In genomic region chr6:75657327-75657726, GRCh38 we compare ENCODE assay signal across 1 cellular context.
TF ChIP-seq lines count a peak whose summit lies in the region.

No MANE protein-coding gene starts in this region.

TF ChIP-seq in GM12878, 131 proteins besides CTCF, POLR2A, EP300 and RAD21:
- TF ChIP-seq, protein P1, sequence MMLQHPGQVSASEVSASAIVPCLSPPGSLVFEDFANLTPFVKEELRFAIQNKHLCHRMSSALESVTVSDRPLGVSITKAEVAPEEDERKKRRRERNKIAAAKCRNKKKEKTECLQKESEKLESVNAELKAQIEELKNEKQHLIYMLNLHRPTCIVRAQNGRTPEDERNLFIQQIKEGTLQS (IDR thresholded peaks at IDR 0.05; ENCODE audit: borderline replicate concordance, extremely low read depth, low read depth, low read length): no peak
- TF ChIP-seq MEF2B (IDR thresholded peaks at IDR 0.05; ENCODE audit: partially characterized antibody, poor library complexity, severe bottlenecking): no peak
- TF ChIP-seq ZBED1 (IDR thresholded peaks at IDR 0.05; ENCODE audit: borderline replicate concordance): no peak
- no peak for TF ChIP-seq BACH1 (IDR thresholded peaks at IDR 0.05; ENCODE audit: borderline replicate concordance)
- TF ChIP-seq ZBTB4 (CRISPR knock-in tag; IDR thresholded peaks at IDR 0.05): no peak
- TF ChIP-seq JUNB (IDR thresholded peaks at IDR 0.05): no peak
- TF ChIP-seq, protein P2, sequence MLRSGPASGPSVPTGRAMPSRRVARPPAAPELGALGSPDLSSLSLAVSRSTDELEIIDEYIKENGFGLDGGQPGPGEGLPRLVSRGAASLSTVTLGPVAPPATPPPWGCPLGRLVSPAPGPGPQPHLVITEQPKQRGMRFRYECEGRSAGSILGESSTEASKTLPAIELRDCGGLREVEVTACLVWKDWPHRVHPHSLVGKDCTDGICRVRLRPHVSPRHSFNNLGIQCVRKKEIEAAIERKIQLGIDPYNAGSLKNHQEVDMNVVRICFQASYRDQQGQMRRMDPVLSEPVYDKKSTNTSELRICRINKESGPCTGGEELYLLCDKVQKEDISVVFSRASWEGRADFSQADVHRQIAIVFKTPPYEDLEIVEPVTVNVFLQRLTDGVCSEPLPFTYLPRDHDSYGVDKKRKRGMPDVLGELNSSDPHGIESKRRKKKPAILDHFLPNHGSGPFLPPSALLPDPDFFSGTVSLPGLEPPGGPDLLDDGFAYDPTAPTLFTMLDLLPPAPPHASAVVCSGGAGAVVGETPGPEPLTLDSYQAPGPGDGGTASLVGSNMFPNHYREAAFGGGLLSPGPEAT (IDR thresholded peaks at IDR 0.05; ENCODE audit: low read depth): no peak
